ENCODE assay signal across 14 cellular contexts in genomic region chr13:75195479-75196111, GRCh38.
DNase-seq lines count a peak whose midpoint lies in the region; FAIRE-seq lines count a peak whose summit lies in the region.
"Had no signal": no experiment of that assay in that cellular context is flagged by ENCODE, and none has a peak within 500 bp of the region (broad histone marks: within the 10 kb centered on the region; RNA-seq: fewer than 3 reads in every experiment).

No MANE protein-coding gene starts in this region.

- H3K9me3 ChIP-seq in mesodermal cell (ENCODE audit: control insufficient read depth, low read length), result no peaks in the 10 kb centered on the region
- H3K9me3 ChIP-seq: BLaER1 treated with 17β-estradiol and CSF1 and Interleukin-3, amounts not matched to agents 10 nM and 100 nM had no signal

- 40 to 57% methylated on average over 4 of the region's 5 CpGs for WGBS in mesodermal cell (ENCODE audit: insufficient coverage in 2 of 2), 2 experiments

- no peak overlapping the region for H3K4me3 ChIP-seq in mesodermal cell (ENCODE audit: extremely low read depth, insufficient read depth, low read length, poor library complexity, severe bottlenecking)
- H3K4me3 ChIP-seq: BLaER1 treated with 17β-estradiol and CSF1 and Interleukin-3, amounts not matched to agents 10 nM and 100 nM; PC-9 had no signal

- peak overlapping the region; percentile 57 for H3K27ac ChIP-seq in mesodermal cell (ENCODE audit: low read depth, low read length, severe bottlenecking)
- H3K27ac ChIP-seq: BLaER1 treated with 17β-estradiol and CSF1 and Interleukin-3, amounts not matched to agents 10 nM and 100 nM; PC-9 had no signal

- FAIRE-seq in frontal cortex (lab: Jason Lieb, UNC), result no peak
- FAIRE-seq: GM12891 had no signal

- H3K36me3 ChIP-seq in mesodermal cell (ENCODE audit: control insufficient read depth, insufficient read depth, low read length), result no peaks in the 10 kb centered on the region
- H3K36me3 ChIP-seq: BLaER1 treated with 17β-estradiol and CSF1 and Interleukin-3, amounts not matched to agents 10 nM and 100 nM had no signal

- in situ Hi-C loops in SK-MEL-5 (cut with HindIII; ENCODE audit: low pct_unique_long_range_greater_than_20kb, low sequenced_read_pairs), result no loop called here

- H3K4me1 ChIP-seq in mesodermal cell (ENCODE audit: control insufficient read depth, insufficient read depth, low read length, poor library complexity, severe bottlenecking), result peaks cover 8% of the 10 kb centered on the region

- peak; percentile 75 for DNase-seq in SK-MEL-5 (ENCODE audit: low read depth, low spot score)
- DNase-seq in fibroblast of gingiva (ENCODE audit: low read depth), result peak; percentile 78
- peak; percentile 33 for DNase-seq in stromal cell of bone marrow (ENCODE audit: low read depth)
- no peak for DNase-seq in frontal cortex (ENCODE audit: low spot score in 2 of 2)
- DNase-seq in NCI-H2029 treated with DMSO at 0.1 percent for 48 hours (lab: John Stamatoyannopoulos, UW), result no peak
- no peak for DNase-seq in activated CD8-positive, alpha-beta memory T cell treated with anti-CD3 and anti-CD28 coated beads, Interleukin-2, amount 50 U/mL, for 48 hours
- DNase-seq: activated naive CD8-positive, alpha-beta T cell treated with anti-CD3 and anti-CD28 coated beads, Interleukin-2, amount 10 ng/mL, durations not matched to agents 7 days and 5 days; NCI-H1048; NCI-H446 treated with DMSO at 0.1 percent for 48 hours; PC-9; stimulated activated CD8-positive, alpha-beta memory T cell treated with anti-CD3 and anti-CD28 coated beads, Interleukin-4, amount 100 ng/mL, for 48 hours had no signal

Comparison
In these comparisons a context has a peak if more than half of its experiments do, and no peak if none do; other contexts are left out.
1. DNase-seq: peak in SK-MEL-5 (single experiment), fibroblast of gingiva (single experiment) and stromal cell of bone marrow (single experiment); none in frontal cortex (0 of 2), NCI-H2029 treated with DMSO at 0.1 percent for 48 hours (single experiment) and activated CD8-positive, alpha-beta memory T cell treated with anti-CD3 and anti-CD28 coated beads, Interleukin-2, amount 50 U/mL, for 48 hours (single experiment).